In the genomic region with DNA sequence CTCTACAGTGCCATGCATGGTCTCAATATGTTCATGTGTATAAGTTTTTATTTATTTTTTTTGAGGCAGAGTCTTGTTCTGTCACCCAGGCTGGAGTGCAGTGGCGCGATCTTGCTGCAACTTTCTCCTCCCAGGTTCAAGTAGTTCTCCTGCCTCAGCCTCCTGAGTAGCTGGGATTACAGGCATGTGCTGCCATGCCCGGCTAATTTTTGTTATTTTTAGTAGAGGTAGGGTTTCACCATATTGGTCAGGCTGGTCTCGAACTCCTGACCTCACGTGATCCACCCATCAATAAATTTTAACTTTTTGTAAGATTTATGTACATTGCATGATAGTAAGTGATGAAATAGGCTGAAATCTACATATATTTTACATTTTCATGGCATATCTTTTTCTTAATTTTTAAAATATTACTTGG, we compare ENCODE assay signal across 1 cellular context.
A peak's percentile ranks its signal among the peaks of the same experiment; 100 is the strongest.
TF ChIP-seq lines count a peak whose summit lies in the region.
"Not testable (repeated sequence)": the region's sequence is repeated elsewhere in the genome, so short reads cannot be mapped to it uniquely, and the experiment has no call there.

No MANE protein-coding gene starts in this region.

TF ChIP-seq in K562, 482 proteins besides CTCF, POLR2A, EP300 and RAD21 (continued from another document and continues in another):
- TF ChIP-seq MAZ (CRISPR knock-in tag; conservative IDR thresholded peaks at IDR 0.05 in 1 of 2, IDR thresholded peaks at IDR 0.05 in 1 of 2): 0 out of 4 replicates have a peak, but pooled peaks of 1 of the 2 experiments have one; percentile 35
- TF ChIP-seq, protein P1, sequence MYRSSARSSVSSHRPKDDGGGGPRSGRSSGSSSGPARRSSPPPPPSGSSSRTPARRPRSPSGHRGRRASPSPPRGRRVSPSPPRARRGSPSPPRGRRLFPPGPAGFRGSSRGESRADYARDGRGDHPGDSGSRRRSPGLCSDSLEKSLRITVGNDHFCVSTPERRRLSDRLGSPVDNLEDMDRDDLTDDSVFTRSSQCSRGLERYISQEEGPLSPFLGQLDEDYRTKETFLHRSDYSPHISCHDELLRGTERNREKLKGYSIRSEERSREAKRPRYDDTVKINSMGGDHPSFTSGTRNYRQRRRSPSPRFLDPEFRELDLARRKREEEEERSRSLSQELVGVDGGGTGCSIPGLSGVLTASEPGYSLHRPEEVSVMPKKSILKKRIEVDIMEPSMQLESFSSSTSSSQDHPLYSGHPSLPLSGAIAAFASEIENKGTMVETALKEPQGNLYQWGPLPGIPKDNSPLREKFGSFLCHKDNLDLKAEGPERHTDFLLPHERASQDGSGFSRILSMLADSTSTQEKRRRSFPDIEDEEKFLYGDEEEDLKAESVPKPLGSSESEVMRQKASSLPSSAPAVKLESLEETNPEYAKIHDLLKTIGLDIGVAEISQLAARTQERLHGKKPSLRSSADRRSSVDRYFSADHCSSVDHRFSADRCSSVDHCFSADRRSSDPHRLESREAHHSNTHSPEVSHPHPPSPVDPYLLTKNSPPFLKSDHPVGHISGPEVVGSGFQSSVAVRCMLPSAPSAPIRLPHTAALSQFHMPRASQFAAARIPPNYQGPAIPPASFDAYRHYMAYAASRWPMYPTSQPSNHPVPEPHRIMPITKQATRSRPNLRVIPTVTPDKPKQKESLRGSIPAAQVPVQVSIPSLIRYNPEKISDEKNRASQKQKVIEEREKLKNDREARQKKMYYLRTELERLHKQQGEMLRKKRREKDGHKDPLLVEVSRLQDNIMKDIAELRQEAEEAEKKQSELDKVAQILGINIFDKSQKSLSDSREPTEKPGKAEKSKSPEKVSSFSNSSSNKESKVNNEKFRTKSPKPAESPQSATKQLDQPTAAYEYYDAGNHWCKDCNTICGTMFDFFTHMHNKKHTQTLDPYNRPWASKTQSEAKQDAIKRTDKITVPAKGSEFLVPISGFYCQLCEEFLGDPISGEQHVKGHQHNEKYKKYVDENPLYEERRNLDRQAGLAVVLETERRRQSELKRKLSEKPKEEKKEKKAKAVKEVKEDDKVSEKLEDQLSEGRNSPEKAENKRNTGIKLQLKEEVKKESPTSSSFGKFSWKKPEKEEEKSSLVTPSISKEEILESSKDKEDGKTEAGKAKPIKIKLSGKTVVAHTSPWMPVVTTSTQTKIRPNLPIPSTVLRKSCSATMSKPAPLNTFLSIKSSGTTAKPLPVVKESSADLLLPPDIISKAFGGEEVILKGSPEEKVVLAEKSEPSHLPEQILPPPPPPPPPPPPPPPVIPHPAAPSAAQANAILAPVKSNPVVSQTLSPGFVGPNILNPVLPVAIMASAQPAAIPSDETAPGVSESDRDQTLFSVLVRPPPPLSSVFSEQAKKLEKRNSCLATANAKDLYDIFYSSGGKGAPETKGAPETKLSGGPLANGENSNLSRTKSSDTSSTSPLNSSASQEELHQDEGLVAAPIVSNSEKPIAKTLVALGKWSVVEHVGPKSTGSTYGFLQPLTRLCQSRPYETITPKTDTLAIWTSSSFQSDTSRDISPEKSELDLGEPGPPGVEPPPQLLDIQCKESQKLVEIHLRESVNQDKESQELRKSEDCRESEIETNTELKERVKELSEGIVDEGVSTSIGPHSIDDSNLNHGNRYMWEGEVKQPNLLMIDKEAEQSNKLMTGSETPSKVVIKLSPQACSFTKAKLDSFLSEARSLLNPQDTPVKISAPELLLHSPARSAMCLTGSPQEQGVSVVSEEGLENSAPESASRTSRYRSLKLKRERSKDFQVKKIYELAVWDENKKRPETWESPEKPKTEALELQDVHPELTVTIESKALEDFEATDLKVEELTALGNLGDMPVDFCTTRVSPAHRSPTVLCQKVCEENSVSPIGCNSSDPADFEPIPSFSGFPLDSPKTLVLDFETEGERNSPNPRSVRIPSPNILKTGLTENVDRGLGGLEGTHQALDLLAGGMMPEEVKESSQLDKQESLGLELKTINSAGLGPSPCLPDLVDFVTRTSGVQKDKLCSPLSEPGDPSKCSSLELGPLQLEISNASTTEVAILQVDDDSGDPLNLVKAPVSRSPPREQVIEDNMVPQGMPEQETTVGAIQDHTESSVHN (IDR thresholded peaks at IDR 0.05; ENCODE audit: borderline replicate concordance in 1 of 2, low read depth in 1 of 2): peak in 1 of 2 experiments; percentile 40; a peak in 1 of 4 replicates
- TF ChIP-seq ATF7 (IDR thresholded peaks at IDR 0.05): peak; percentile 31; the same call in 1 of the 2 replicates
- peak; percentile 48 for TF ChIP-seq SMARCA4 (IDR thresholded peaks at IDR 0.05)
- peak; percentile 14; the same call in 1 of the 2 replicates for TF ChIP-seq ZNF644 (tag; IDR thresholded peaks at IDR 0.05; ENCODE audit: low read depth)
- TF ChIP-seq CEBPB (tag; IDR thresholded peaks at IDR 0.05): peak; percentile 49; the same call in 1 of the 2 replicates
- peak; percentile 76; the same call in 1 of the 2 replicates for TF ChIP-seq ADNP (tag; IDR thresholded peaks at IDR 0.05)
- peak in 1 of 2 experiments; percentile 20; a peak in 1 of 4 replicates for TF ChIP-seq ARNT (IDR thresholded peaks at IDR 0.05)
- TF ChIP-seq, protein P2, sequence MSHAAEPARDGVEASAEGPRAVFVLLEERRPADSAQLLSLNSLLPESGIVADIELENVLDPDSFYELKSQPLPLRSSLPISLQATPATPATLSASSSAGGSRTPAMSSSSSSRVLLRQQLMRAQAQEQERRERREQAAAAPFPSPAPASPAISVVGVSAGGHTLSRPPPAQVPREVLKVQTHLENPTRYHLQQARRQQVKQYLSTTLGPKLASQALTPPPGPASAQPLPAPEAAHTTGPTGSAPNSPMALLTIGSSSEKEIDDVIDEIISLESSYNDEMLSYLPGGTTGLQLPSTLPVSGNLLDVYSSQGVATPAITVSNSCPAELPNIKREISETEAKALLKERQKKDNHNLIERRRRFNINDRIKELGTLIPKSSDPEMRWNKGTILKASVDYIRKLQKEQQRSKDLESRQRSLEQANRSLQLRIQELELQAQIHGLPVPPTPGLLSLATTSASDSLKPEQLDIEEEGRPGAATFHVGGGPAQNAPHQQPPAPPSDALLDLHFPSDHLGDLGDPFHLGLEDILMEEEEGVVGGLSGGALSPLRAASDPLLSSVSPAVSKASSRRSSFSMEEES (CRISPR knock-in tag; IDR thresholded peaks at IDR 0.05): peak; percentile 83
- TF ChIP-seq LEF1 (IDR thresholded peaks at IDR 0.05): peak; percentile 54; the same call in 1 of the 2 replicates
- peak; percentile 1; the same call in 1 of the 2 replicates for TF ChIP-seq JUND (IDR thresholded peaks at IDR 0.05; ENCODE audit: borderline replicate concordance, low read depth, low read length)
- not testable (repeated sequence) for TF ChIP-seq JUND (tag; IDR thresholded peaks at IDR 0.05; ENCODE audit: borderline replicate concordance, low read depth, low read length); TOE1 (CRISPR knock-in tag; IDR thresholded peaks at IDR 0.05; ENCODE audit: borderline replicate concordance, low read depth); CEBPG (CRISPR knock-in tag; IDR thresholded peaks at IDR 0.05); FOXM1 (CRISPR knock-in tag; IDR thresholded peaks at IDR 0.05; ENCODE audit: low read depth)
- TF ChIP-seq BCOR (IDR thresholded peaks at IDR 0.05): peak; percentile 49; the same call in 1 of the 2 replicates
- peak; percentile 72; the same call in 1 of the 2 replicates for TF ChIP-seq TOE1 (IDR thresholded peaks at IDR 0.05; ENCODE audit: borderline replicate concordance)
- TF ChIP-seq, protein P3, sequence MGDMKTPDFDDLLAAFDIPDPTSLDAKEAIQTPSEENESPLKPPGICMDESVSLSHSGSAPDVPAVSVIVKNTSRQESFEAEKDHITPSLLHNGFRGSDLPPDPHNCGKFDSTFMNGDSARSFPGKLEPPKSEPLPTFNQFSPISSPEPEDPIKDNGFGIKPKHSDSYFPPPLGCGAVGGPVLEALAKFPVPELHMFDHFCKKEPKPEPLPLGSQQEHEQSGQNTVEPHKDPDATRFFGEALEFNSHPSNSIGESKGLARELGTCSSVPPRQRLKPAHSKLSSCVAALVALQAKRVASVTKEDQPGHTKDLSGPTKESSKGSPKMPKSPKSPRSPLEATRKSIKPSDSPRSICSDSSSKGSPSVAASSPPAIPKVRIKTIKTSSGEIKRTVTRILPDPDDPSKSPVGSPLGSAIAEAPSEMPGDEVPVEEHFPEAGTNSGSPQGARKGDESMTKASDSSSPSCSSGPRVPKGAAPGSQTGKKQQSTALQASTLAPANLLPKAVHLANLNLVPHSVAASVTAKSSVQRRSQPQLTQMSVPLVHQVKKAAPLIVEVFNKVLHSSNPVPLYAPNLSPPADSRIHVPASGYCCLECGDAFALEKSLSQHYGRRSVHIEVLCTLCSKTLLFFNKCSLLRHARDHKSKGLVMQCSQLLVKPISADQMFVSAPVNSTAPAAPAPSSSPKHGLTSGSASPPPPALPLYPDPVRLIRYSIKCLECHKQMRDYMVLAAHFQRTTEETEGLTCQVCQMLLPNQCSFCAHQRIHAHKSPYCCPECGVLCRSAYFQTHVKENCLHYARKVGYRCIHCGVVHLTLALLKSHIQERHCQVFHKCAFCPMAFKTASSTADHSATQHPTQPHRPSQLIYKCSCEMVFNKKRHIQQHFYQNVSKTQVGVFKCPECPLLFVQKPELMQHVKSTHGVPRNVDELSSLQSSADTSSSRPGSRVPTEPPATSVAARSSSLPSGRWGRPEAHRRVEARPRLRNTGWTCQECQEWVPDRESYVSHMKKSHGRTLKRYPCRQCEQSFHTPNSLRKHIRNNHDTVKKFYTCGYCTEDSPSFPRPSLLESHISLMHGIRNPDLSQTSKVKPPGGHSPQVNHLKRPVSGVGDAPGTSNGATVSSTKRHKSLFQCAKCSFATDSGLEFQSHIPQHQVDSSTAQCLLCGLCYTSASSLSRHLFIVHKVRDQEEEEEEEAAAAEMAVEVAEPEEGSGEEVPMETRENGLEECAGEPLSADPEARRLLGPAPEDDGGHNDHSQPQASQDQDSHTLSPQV (IDR thresholded peaks at IDR 0.05): peak; percentile 8; the same call in 1 of the 2 replicates
- TF ChIP-seq CEBPG (tag; conservative IDR thresholded peaks at IDR 0.05 in 1 of 2, IDR thresholded peaks at IDR 0.05 in 1 of 2): peak in 1 of 2 experiments; percentile 89; a peak in 2 of 4 replicates
- TF ChIP-seq MEIS2 (IDR thresholded peaks at IDR 0.05; ENCODE audit: partially characterized antibody): peak; percentile 87
- 0 out of 2 replicates have a peak, but pooled peaks have one; percentile 17 for TF ChIP-seq THRAP3 (IDR thresholded peaks at IDR 0.05; ENCODE audit: borderline replicate concordance)
- 0 out of 2 replicates have a peak, but pooled peaks have one; percentile 60 for TF ChIP-seq ZNF41 (CRISPR knock-in tag; conservative IDR thresholded peaks at IDR 0.05)
- 0 out of 2 replicates have a peak, but pooled peaks have one; percentile 32 for TF ChIP-seq CC2D1A (IDR thresholded peaks at IDR 0.05)
- TF ChIP-seq FOXM1 (IDR thresholded peaks at IDR 0.05; ENCODE audit: low read depth): 0 out of 2 replicates have a peak, but pooled peaks have one; percentile 14
- TF ChIP-seq HDGF (IDR thresholded peaks at IDR 0.05): 0 out of 2 replicates have a peak, but pooled peaks have one; percentile 52
- TF ChIP-seq, protein P4, sequence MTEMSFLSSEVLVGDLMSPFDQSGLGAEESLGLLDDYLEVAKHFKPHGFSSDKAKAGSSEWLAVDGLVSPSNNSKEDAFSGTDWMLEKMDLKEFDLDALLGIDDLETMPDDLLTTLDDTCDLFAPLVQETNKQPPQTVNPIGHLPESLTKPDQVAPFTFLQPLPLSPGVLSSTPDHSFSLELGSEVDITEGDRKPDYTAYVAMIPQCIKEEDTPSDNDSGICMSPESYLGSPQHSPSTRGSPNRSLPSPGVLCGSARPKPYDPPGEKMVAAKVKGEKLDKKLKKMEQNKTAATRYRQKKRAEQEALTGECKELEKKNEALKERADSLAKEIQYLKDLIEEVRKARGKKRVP (CRISPR knock-in tag; IDR thresholded peaks at IDR 0.05): peak; percentile 74
- peak; percentile 27; the same call in 1 of the 2 replicates for TF ChIP-seq NFRKB (IDR thresholded peaks at IDR 0.05; ENCODE audit: low read depth)
- TF ChIP-seq TRIM24 (IDR thresholded peaks at IDR 0.05): peak; percentile 68 to 73; a peak in 3 of 4 replicates
- 0 out of 2 replicates have a peak, but pooled peaks have one; percentile 17 for TF ChIP-seq GATAD2A (IDR thresholded peaks at IDR 0.05)
- 0 out of 2 replicates have a peak, but pooled peaks have one; percentile 4 for TF ChIP-seq MECOM (CRISPR knock-in tag; IDR thresholded peaks at IDR 0.05)
- TF ChIP-seq CXXC5 (CRISPR knock-in tag; IDR thresholded peaks at IDR 0.05): peak; percentile 48; the same call in 1 of the 2 replicates
- TF ChIP-seq, protein P5, sequence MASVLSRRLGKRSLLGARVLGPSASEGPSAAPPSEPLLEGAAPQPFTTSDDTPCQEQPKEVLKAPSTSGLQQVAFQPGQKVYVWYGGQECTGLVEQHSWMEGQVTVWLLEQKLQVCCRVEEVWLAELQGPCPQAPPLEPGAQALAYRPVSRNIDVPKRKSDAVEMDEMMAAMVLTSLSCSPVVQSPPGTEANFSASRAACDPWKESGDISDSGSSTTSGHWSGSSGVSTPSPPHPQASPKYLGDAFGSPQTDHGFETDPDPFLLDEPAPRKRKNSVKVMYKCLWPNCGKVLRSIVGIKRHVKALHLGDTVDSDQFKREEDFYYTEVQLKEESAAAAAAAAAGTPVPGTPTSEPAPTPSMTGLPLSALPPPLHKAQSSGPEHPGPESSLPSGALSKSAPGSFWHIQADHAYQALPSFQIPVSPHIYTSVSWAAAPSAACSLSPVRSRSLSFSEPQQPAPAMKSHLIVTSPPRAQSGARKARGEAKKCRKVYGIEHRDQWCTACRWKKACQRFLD (CRISPR knock-in tag; IDR thresholded peaks at IDR 0.05): peak; percentile 57; the same call in 1 of the 2 replicates
- TF ChIP-seq, protein P6, sequence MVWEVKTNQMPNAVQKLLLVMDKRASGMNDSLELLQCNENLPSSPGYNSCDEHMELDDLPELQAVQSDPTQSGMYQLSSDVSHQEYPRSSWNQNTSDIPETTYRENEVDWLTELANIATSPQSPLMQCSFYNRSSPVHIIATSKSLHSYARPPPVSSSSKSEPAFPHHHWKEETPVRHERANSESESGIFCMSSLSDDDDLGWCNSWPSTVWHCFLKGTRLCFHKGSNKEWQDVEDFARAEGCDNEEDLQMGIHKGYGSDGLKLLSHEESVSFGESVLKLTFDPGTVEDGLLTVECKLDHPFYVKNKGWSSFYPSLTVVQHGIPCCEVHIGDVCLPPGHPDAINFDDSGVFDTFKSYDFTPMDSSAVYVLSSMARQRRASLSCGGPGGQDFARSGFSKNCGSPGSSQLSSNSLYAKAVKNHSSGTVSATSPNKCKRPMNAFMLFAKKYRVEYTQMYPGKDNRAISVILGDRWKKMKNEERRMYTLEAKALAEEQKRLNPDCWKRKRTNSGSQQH (CRISPR knock-in tag; IDR thresholded peaks at IDR 0.05): 0 out of 2 replicates have a peak, but pooled peaks have one; percentile 24
- TF ChIP-seq, protein P7, sequence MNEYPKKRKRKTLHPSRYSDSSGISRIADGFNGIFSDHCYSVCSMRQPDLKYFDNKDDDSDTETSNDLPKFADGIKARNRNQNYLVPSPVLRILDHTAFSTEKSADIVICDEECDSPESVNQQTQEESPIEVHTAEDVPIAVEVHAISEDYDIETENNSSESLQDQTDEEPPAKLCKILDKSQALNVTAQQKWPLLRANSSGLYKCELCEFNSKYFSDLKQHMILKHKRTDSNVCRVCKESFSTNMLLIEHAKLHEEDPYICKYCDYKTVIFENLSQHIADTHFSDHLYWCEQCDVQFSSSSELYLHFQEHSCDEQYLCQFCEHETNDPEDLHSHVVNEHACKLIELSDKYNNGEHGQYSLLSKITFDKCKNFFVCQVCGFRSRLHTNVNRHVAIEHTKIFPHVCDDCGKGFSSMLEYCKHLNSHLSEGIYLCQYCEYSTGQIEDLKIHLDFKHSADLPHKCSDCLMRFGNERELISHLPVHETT (CRISPR knock-in tag; conservative IDR thresholded peaks at IDR 0.05 in 1 of 2, IDR thresholded peaks at IDR 0.05 in 1 of 2): 0 out of 4 replicates have a peak, but pooled peaks of 1 of the 2 experiments have one; percentile 25
